Comparison of ENCODE assay signal across 7 cellular contexts in genomic region chr7:64887756-64888508, GRCh38. TPM values are rescaled to one million over a fixed set of nuclear protein-coding genes. Genes with fewer than 3 reads are reported as not detected.
A peak's percentile ranks its signal among the peaks of the same experiment; 100 is the strongest.
DNase-seq lines count a peak whose midpoint lies in the region; ATAC-seq lines count a peak whose summit lies in the region.

No MANE protein-coding gene starts in this region.

- no peak overlapping the region for H2BK120ac ChIP-seq in mesendoderm (ENCODE audit: low read depth, low read length)

- peak overlapping the region; percentile 66 for H3K4me2 ChIP-seq in mesendoderm (ENCODE audit: low read length)

- H3K36me3 ChIP-seq in H7 (replicated peaks; ENCODE audit: control insufficient read depth, insufficient read depth, low read length) (no peaks in the 10 kb centered on the region), ectodermal cell (ENCODE audit: control insufficient read depth, insufficient read depth, low read length) (no peaks in the 10 kb centered on the region), mesendoderm (ENCODE audit: control insufficient read depth, insufficient read depth, low read length) (no peaks in the 10 kb centered on the region)

- H3K79me2 ChIP-seq in mesendoderm (ENCODE audit: control insufficient read depth, insufficient read depth, low read length): no peaks in the 10 kb centered on the region

- H3K4me1 Mint-ChIP-seq in T-helper 1 cell treated with Interleukin-12 subunit alpha and Interleukin-12 subunit beta and Interleukin-4 antibody, amounts not matched to agents 30 μg/mL and 1 μg/mL, for 36 hours (ENCODE audit: low read depth): peaks cover 10% of the 10 kb centered on the region

- H2BK5ac ChIP-seq in mesendoderm (ENCODE audit: low read length): no peak overlapping the region

- peaks cover 38% of the 10 kb centered on the region for H3K27me3 Mint-ChIP-seq in T-helper 1 cell treated with Interleukin-12 subunit alpha and Interleukin-12 subunit beta and Interleukin-4 antibody, amounts not matched to agents 30 μg/mL and 1 μg/mL, for 36 hours (ENCODE audit: low read depth)

- no peak overlapping the region for H2BK15ac ChIP-seq in mesendoderm (replicated peaks; ENCODE audit: low read depth)

- H3K56ac ChIP-seq in mesendoderm (ENCODE audit: low read length): no peak overlapping the region

- H3K4me3 ChIP-seq in H7 (ENCODE audit: insufficient read depth, low read depth, low read length) (peak overlapping the region; percentile 47; the same call in 1 of the 2 replicates), ectodermal cell (ENCODE audit: insufficient read depth, low read depth, low read length) (peak overlapping the region; percentile 34), mesendoderm (ENCODE audit: low read length) (no peak overlapping the region)

- ATAC-seq in HG02571 (IDR thresholded peaks at IDR 0.05; ENCODE audit: unreplicated experiment): no peak

- DNase-seq in H7 (peak; percentile 91), mesendoderm (peak; percentile 84)
- peak; percentile 8 for DNase-seq in stimulated activated naive CD4-positive, alpha-beta T cell treated with Interleukin-2 at 50 U/mL for 16 hours (lab: John Stamatoyannopoulos, UW)
- DNase-seq in NK-92 treated with Interleukin-12 subunit alpha and Interleukin-12 subunit beta, amount 100 ng/mL, for 24 hours (lab: John Stamatoyannopoulos, UW): no peak

- H3K27ac Mint-ChIP-seq in T-helper 1 cell treated with Interleukin-12 subunit alpha and Interleukin-12 subunit beta and Interleukin-4 antibody, amounts not matched to agents 30 μg/mL and 1 μg/mL, for 36 hours: no peak overlapping the region

- no peak overlapping the region for H3K4ac ChIP-seq in mesendoderm (ENCODE audit: low read depth, low read length)

- no peak overlapping the region for H3K27ac ChIP-seq in ectodermal cell (ENCODE audit: insufficient read depth, low read depth, low read length, poor library complexity, severe bottlenecking)
- no peak overlapping the region for H3K27ac ChIP-seq in mesendoderm (ENCODE audit: low read depth, low read length)

- H3K18ac ChIP-seq in mesendoderm (ENCODE audit: low read length): no peak overlapping the region

- H3K27me3 ChIP-seq in H7 (ENCODE audit: control insufficient read depth, insufficient read depth, low read length) (peaks cover 32% of the 10 kb centered on the region), ectodermal cell (ENCODE audit: control insufficient read depth, insufficient read depth, low read length, poor library complexity, severe bottlenecking) (peaks cover 73% of the 10 kb centered on the region), mesendoderm (ENCODE audit: insufficient read depth, low read length, poor library complexity) (peaks cover 10% of the 10 kb centered on the region)

- 22 to 24% methylated on average over 12 to 13 of the region's 13 CpGs for WGBS in ectodermal cell, 2 experiments
- no CpG with 5 or more reads among the region's 13 CpGs for WGBS in mesendoderm (ENCODE audit: extremely low coverage, insufficient coverage, low lambda C conversion rate)

- H3K79me1 ChIP-seq in mesendoderm (ENCODE audit: low read length): no peaks in the 10 kb centered on the region

- H3K23ac ChIP-seq in mesendoderm (ENCODE audit: low read length): no peak overlapping the region

- no peak overlapping the region for H4K8ac ChIP-seq in mesendoderm (ENCODE audit: low read depth, low read length)

- H3K4me1 ChIP-seq in ectodermal cell (ENCODE audit: control insufficient read depth, insufficient read depth, low read length) (peaks cover 4% of the 10 kb centered on the region), mesendoderm (ENCODE audit: control insufficient read depth, low read depth, low read length) (no peaks in the 10 kb centered on the region)

- H3K9me3 Mint-ChIP-seq in T-helper 1 cell treated with Interleukin-12 subunit alpha and Interleukin-12 subunit beta and Interleukin-4 antibody, amounts not matched to agents 30 μg/mL and 1 μg/mL, for 36 hours: peaks cover 18% of the 10 kb centered on the region

- H3K9ac ChIP-seq in mesendoderm (ENCODE audit: low read length): no peak overlapping the region

- no peaks in the 10 kb centered on the region for H3K9me3 ChIP-seq in ectodermal cell (ENCODE audit: control insufficient read depth, low read length)

- no peak overlapping the region for H4K5ac ChIP-seq in mesendoderm (ENCODE audit: low read length)

- no peaks in the 10 kb centered on the region for H3K36me3 Mint-ChIP-seq in T-helper 1 cell treated with Interleukin-12 subunit alpha and Interleukin-12 subunit beta and Interleukin-4 antibody, amounts not matched to agents 30 μg/mL and 1 μg/mL, for 36 hours (ENCODE audit: low read depth)

- H3K4me3 Mint-ChIP-seq in T-helper 1 cell treated with Interleukin-12 subunit alpha and Interleukin-12 subunit beta and Interleukin-4 antibody, amounts not matched to agents 30 μg/mL and 1 μg/mL, for 36 hours: peak overlapping the region; percentile 80

- no peak overlapping the region for H2AK5ac ChIP-seq in mesendoderm (ENCODE audit: low read length)

RNA-seq across cellular contexts. Expression of gene ZNF273, which starts 15.1 kb away (rescaled TPM):
- 0.97 and 3.9 TPM in 2 replicates for total RNA-seq in H7 (2014; rRNA removed; shearing (Covaris generic))
- 18.7 TPM for polyA plus RNA-seq in ectodermal cell (2013, experiment 1 of 4)
- 19.9 TPM for polyA plus RNA-seq in ectodermal cell (2013, experiment 2 of 4)
- polyA plus RNA-seq in ectodermal cell (2013, experiment 3 of 4): 15.3 TPM
- 18.3 TPM for polyA plus RNA-seq in ectodermal cell (2013, experiment 4 of 4)
- 11.6 TPM for polyA plus RNA-seq in mesendoderm (2013, experiment 1 of 2)
- polyA plus RNA-seq in mesendoderm (2013, experiment 2 of 2): 11.6 TPM
